ENCODE assay signal across 11 cellular contexts in the genomic region with DNA sequence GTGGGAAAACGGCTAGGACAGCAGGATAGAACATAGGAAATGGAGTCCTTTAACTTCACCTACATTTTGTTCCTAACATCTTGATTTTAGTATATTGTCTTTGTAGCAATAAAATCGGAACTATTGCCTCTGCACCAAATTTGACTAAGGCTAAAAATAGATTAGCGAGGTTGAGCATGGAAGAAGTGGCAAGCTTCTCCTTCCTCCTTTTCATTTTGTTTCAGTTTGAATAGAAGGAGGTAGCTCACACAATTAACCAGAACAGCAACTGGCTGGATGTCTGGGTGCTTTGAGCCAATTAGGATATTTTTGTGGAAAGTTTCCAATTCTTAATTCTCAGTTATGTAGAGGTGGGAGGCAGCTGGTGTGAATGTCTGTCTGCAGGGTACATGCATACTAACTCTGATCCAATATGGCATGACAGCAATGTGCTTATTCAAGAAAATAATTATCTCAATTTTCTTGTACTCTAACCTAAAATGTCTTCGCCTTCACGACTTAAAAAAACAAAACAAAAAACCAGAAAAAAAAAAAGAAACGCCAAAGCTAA.
A peak's percentile ranks its signal among the peaks of the same experiment; 100 is the strongest.
DNase-seq lines count a peak whose midpoint lies in the region; ATAC-seq and TF ChIP-seq lines count a peak whose summit lies in the region.
"Had no signal": no experiment of that assay in that cellular context is flagged by ENCODE, and none has a peak within 500 bp of the region (broad histone marks: within the 10 kb centered on the region; RNA-seq: fewer than 3 reads in every experiment).

No MANE protein-coding gene starts in this region.

- peaks cover 43% of the 10 kb centered on the region for H3K4me1 ChIP-seq in OCI-LY3 (ENCODE audit: low read length)

- TF ChIP-seq CTCF in OCI-LY3 (IDR thresholded peaks at IDR 0.05; ENCODE audit: low read depth, low read length), result peak; percentile 22; the same call in 1 of the 2 replicates

- H3K36me3 ChIP-seq in OCI-LY3 (replicated peaks; ENCODE audit: low read depth, low read length), result peaks cover 1% of the 10 kb centered on the region

- peak overlapping the region; percentile 69 for H3K4me2 ChIP-seq in OCI-LY3 (ENCODE audit: low read length)

- H3K27me3 ChIP-seq in OCI-LY3 (ENCODE audit: low read depth, low read length), result no peaks in the 10 kb centered on the region

- H3K9ac ChIP-seq in OCI-LY3 (ENCODE audit: low read length), result peak overlapping the region; percentile 53

- no peak for TF ChIP-seq POLR2A in erythroblast (IDR thresholded peaks at IDR 0.05; ENCODE audit: low read length)

- H3K27me3 Mint-ChIP-seq in activated naive CD4-positive, alpha-beta T cell treated with anti-CD3 and anti-CD28 coated beads, Interleukin-2, amount 10 ng/mL, durations not matched to agents 7 days and 5 days, result no peaks in the 10 kb centered on the region
- no peaks in the 10 kb centered on the region for H3K27me3 Mint-ChIP-seq in central memory CD8-positive, alpha-beta T cell

- no peaks in the 10 kb centered on the region for H3K9me3 ChIP-seq in OCI-LY3 (ENCODE audit: insufficient read depth, low read length)

- H3K9me3 Mint-ChIP-seq in activated naive CD4-positive, alpha-beta T cell treated with anti-CD3 and anti-CD28 coated beads, Interleukin-2, amount 10 ng/mL, durations not matched to agents 7 days and 5 days, result no peaks in the 10 kb centered on the region
- H3K9me3 Mint-ChIP-seq in central memory CD8-positive, alpha-beta T cell, result no peaks in the 10 kb centered on the region
- H3K9me3 Mint-ChIP-seq: neural crest cell had no signal

- H3K36me3 Mint-ChIP-seq in activated naive CD4-positive, alpha-beta T cell treated with anti-CD3 and anti-CD28 coated beads, Interleukin-2, amount 10 ng/mL, durations not matched to agents 7 days and 5 days, result peaks cover 14% of the 10 kb centered on the region
- H3K36me3 Mint-ChIP-seq in central memory CD8-positive, alpha-beta T cell (ENCODE audit: insufficient read depth), result peaks cover 26% of the 10 kb centered on the region

- H3K4me3 ChIP-seq in OCI-LY3 (ENCODE audit: low read length), result peak overlapping the region; percentile 56

- H4K20me1 ChIP-seq in OCI-LY3 (ENCODE audit: insufficient read depth, low read length), result no peaks in the 10 kb centered on the region

- H3K27ac ChIP-seq in OCI-LY3 (ENCODE audit: low read length), result peak overlapping the region; percentile 54

- peak overlapping the region; percentile 40 for H3K27ac Mint-ChIP-seq in activated naive CD4-positive, alpha-beta T cell treated with anti-CD3 and anti-CD28 coated beads, Interleukin-2, amount 10 ng/mL, durations not matched to agents 7 days and 5 days
- H3K27ac Mint-ChIP-seq in central memory CD8-positive, alpha-beta T cell (ENCODE audit: low read depth), result peak overlapping the region; percentile 35

- H3K79me2 ChIP-seq in OCI-LY3 (ENCODE audit: low read length), result peaks cover 10% of the 10 kb centered on the region

- CTCF ChIA-PET in activated naive CD4-positive, alpha-beta T cell treated with anti-CD3 and anti-CD28 coated beads, Interleukin-2, amount 10 ng/mL, durations not matched to agents 7 days and 5 days (lab: Charles Lee), result interaction anchor here (0.5 to 3.1 kb wide), 15 partner anchors 13 to 316 kb away, joined by 3 to 14 read pairs (median 3); a partner anchor contains a TSS

- peak overlapping the region; percentile 8 for H3K4me3 Mint-ChIP-seq in activated naive CD4-positive, alpha-beta T cell treated with anti-CD3 and anti-CD28 coated beads, Interleukin-2, amount 10 ng/mL, durations not matched to agents 7 days and 5 days
- H3K4me3 Mint-ChIP-seq in central memory CD8-positive, alpha-beta T cell, result peak overlapping the region; percentile 3

- DNase-seq in activated naive CD4-positive, alpha-beta T cell treated with anti-CD3 and anti-CD28 coated beads, Interleukin-2, amount 10 ng/mL, durations not matched to agents 7 days and 5 days, result no peak
- DNase-seq in activated naive CD4-positive, alpha-beta T cell (lab: John Stamatoyannopoulos, UW), result no peak
- no peak for DNase-seq in central memory CD8-positive, alpha-beta T cell (ENCODE audit: low spot score in 2 of 2)
- DNase-seq in superior temporal gyrus (ENCODE audit: extremely low spot score) (peak; percentile 66), GF-D8 (lab: John Stamatoyannopoulos, UW) (no peak), erythroblast (lab: John Stamatoyannopoulos, UW) (no peak)
- DNase-seq: cortex of kidney had no signal

- H3K4me1 Mint-ChIP-seq in activated naive CD4-positive, alpha-beta T cell treated with anti-CD3 and anti-CD28 coated beads, Interleukin-2, amount 10 ng/mL, durations not matched to agents 7 days and 5 days, result peaks cover 56% of the 10 kb centered on the region
- H3K4me1 Mint-ChIP-seq in central memory CD8-positive, alpha-beta T cell, result peaks cover 44% of the 10 kb centered on the region

- ATAC-seq in central memory CD8-positive, alpha-beta T cell (replicated peaks; ENCODE audit: extremely low read depth, poor library complexity, severe bottlenecking), result no peak
- ATAC-seq in GM21723 (IDR thresholded peaks at IDR 0.05; ENCODE audit: unreplicated experiment), result no peak
- ATAC-seq: Right ventricle myocardium inferior had no signal

- 0 out of 2 replicates have a peak overlapping the region, but pooled peaks have one; percentile 49 for H2AFZ ChIP-seq in OCI-LY3 (ENCODE audit: low read depth, low read length)
